Comparison of ENCODE assay signal across 24 cellular contexts in the genomic region with DNA sequence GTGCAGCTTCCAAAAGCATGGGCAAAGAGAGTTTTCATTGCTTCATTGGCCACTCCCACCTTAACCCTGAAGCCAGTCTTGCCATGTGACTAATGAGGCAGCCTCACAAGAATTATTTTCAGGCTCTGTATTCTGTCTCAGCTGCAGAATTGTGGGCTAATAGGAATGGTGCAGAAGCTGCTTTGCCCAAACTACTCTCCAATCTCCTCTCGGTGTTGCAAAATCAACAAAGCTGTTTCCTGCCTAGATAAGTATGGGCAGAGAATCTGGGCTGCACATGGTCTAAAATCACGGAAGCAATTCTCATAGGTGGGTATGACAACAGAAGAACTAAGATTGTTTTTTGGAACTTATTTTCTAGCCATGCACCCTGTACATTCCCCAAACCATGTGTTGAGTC. TPM values are rescaled to one million over a fixed set of nuclear protein-coding genes. Genes with fewer than 3 reads are reported as not detected.
DNase-seq lines count a peak whose midpoint lies in the region; ATAC-seq, FAIRE-seq and TF ChIP-seq lines count a peak whose summit lies in the region.
"Had no signal": no experiment of that assay in that cellular context is flagged by ENCODE, and none has a peak within 500 bp of the region (broad histone marks: within the 10 kb centered on the region; RNA-seq: fewer than 3 reads in every experiment).

No MANE protein-coding gene starts in this region.

- peak; percentile 47 for DNase-seq in BJ (ENCODE audit: low read depth)
- peak; percentile 68 for DNase-seq in KBM-7
- peak; percentile 76 for DNase-seq in bronchial epithelial cell (ENCODE audit: low read depth)
- DNase-seq in lung (ENCODE audit: low spot score): no peak
- DNase-seq in COLO829 (ENCODE audit: low spot score): no peak
- DNase-seq in Caco-2: no peak
- DNase-seq in mammary epithelial cell: no peak
- DNase-seq: activated CD8-positive, alpha-beta T cell treated with anti-CD3 and anti-CD28 coated beads for 36 hours; CD4-positive, alpha-beta memory T cell; GDM1; hypothalamus; NCI-H1694; NCI-H69; right lobe of liver; SHP77; uterus had no signal

- peaks cover 9% of the 10 kb centered on the region for H3K9me3 Mint-ChIP-seq in Caco-2 (ENCODE audit: unreplicated experiment)
- H3K9me3 Mint-ChIP-seq: activated CD8-positive, alpha-beta T cell treated with anti-CD3 and anti-CD28 coated beads for 36 hours; nephron had no signal

- H3K4me3 ChIP-seq in BJ (ENCODE audit: low read depth, low read length): no peak overlapping the region
- H3K4me3 ChIP-seq in bronchial epithelial cell (ENCODE audit: low read depth, low read length): no peak overlapping the region
- no peak overlapping the region for H3K4me3 ChIP-seq in lung
- no peak overlapping the region for H3K4me3 ChIP-seq in Caco-2 (ENCODE audit: low read depth, low read length)
- H3K4me3 ChIP-seq in mammary epithelial cell (replicated peaks in 1 of 3; ENCODE audit: insufficient read depth in 1 of 3, low read depth in 2 of 3, low read length in 3 of 3): no peak overlapping the region
- H3K4me3 ChIP-seq: breast epithelium, right lobe of liver, uterus had no signal

- 0 to 23% methylated on average over 2 of the region's 2 CpGs for WGBS in lung, 2 donors
- WGBS in mammary epithelial cell (ENCODE audit: low coverage, missing lambda C conversion rate): 80% methylated on average over 2 of the region's 2 CpGs

- peak; percentile 47 for ATAC-seq in lung (ENCODE audit: insufficient read depth, low FRiP score)
- no peak for ATAC-seq in GM18861 (IDR thresholded peaks at IDR 0.05; ENCODE audit: unreplicated experiment)
- ATAC-seq: activated CD8-positive, alpha-beta T cell treated with anti-CD3 and anti-CD28 coated beads for 36 hours; right lobe of liver; stimulated activated memory B cell treated with anti-CD40 and anti-IgM and Interleukin-4, amounts not matched to agents 10 μg/mL and 1 μg/mL and 100 μg/mL, for 72 hours had no signal

- no TSS peak for BruUV-seq in Caco-2 (replicated peaks; lab: Mats Ljungman, UMichigan)
- BruUV-seq in mammary epithelial cell (replicated peaks; lab: Mats Ljungman, UMichigan): no TSS peak

- H3K36me3 ChIP-seq in BJ (ENCODE audit: control insufficient read depth, insufficient read depth, low read length) (no peaks in the 10 kb centered on the region), bronchial epithelial cell (ENCODE audit: control insufficient read depth, insufficient read depth, low read length) (no peaks in the 10 kb centered on the region), lung (ENCODE audit: control insufficient read depth in 2 of 2, insufficient read depth in 2 of 2, low read length in 2 of 2) (no peaks in the 10 kb centered on the region), Caco-2 (ENCODE audit: control insufficient read depth, insufficient read depth, low read length) (no peaks in the 10 kb centered on the region), mammary epithelial cell (ENCODE audit: insufficient read depth, low read length) (no peaks in the 10 kb centered on the region)
- H3K36me3 ChIP-seq: breast epithelium, right lobe of liver, uterus had no signal

- H3K4me1 Mint-ChIP-seq in Caco-2 (ENCODE audit: low read depth, unreplicated experiment): peaks cover 8% of the 10 kb centered on the region
- H3K4me1 Mint-ChIP-seq: nephron; stimulated activated memory B cell treated with anti-CD40 and anti-IgM and Interleukin-4, amounts not matched to agents 10 μg/mL and 1 μg/mL and 100 μg/mL, for 72 hours had no signal

- in situ Hi-C loops in KBM-7 (cut with MboI; ENCODE audit: low pct_unique_long_range_greater_than_20kb, low sequenced_read_pairs) (no loop called here), mammary epithelial cell (cut with MboI; ENCODE audit: low sequenced_read_pairs in 2 of 2) (no loop called here)

- H4K20me1 ChIP-seq in mammary epithelial cell (ENCODE audit: insufficient read depth, low read length): no peaks in the 10 kb centered on the region

- H3K79me2 ChIP-seq in mammary epithelial cell (ENCODE audit: insufficient read depth, low read length): no peaks in the 10 kb centered on the region

- no peak overlapping the region for H3K4me2 ChIP-seq in mammary epithelial cell (ENCODE audit: insufficient read depth, low read depth, low read length)
- H3K4me2 ChIP-seq: KMS-11 had no signal

- no peaks in the 10 kb centered on the region for H3K27me3 Mint-ChIP-seq in Caco-2 (ENCODE audit: insufficient read depth, unreplicated experiment)
- H3K27me3 Mint-ChIP-seq: activated CD8-positive, alpha-beta T cell treated with anti-CD3 and anti-CD28 coated beads for 36 hours; CD4-positive, alpha-beta memory T cell; stimulated activated memory B cell treated with anti-CD40 and anti-IgM and Interleukin-4, amounts not matched to agents 10 μg/mL and 1 μg/mL and 100 μg/mL, for 72 hours had no signal

- no peak overlapping the region for H2AFZ ChIP-seq in mammary epithelial cell (ENCODE audit: low read depth, low read length)

- no peak overlapping the region for H3K27ac Mint-ChIP-seq in Caco-2 (ENCODE audit: unreplicated experiment)
- H3K27ac Mint-ChIP-seq: activated CD8-positive, alpha-beta T cell treated with anti-CD3 and anti-CD28 coated beads for 36 hours; CD4-positive, alpha-beta memory T cell; nephron; stimulated activated memory B cell treated with anti-CD40 and anti-IgM and Interleukin-4, amounts not matched to agents 10 μg/mL and 1 μg/mL and 100 μg/mL, for 72 hours had no signal

- TF ChIP-seq CTCF in BJ (IDR thresholded peaks at IDR 0.05; ENCODE audit: insufficient read depth, low read depth, low read length) (no peak), bronchial epithelial cell (IDR thresholded peaks at IDR 0.05; ENCODE audit: insufficient read depth, low read length, severe bottlenecking) (no peak), lung (IDR thresholded peaks at IDR 0.05; ENCODE audit: control extremely low read depth, extremely low read depth) (no peak), Caco-2 (IDR thresholded peaks at IDR 0.05; ENCODE audit: insufficient read depth in 1 of 2, low read depth in 1 of 2, low read length in 1 of 2, severe bottlenecking in 1 of 2, unreplicated experiment in 1 of 2) (no peak), mammary epithelial cell (conservative IDR thresholded peaks at IDR 0.05 in 1 of 2, IDR thresholded peaks at IDR 0.05 in 1 of 2; ENCODE audit: extremely low read depth in 1 of 2, insufficient read depth in 1 of 2, low read depth in 1 of 2, low read length in 2 of 2) (no peak)

- FAIRE-seq in bronchial epithelial cell (lab: Jason Lieb, UNC): no peak
- FAIRE-seq: H54, TTC549 had no signal

- H3K4me1 ChIP-seq in lung (ENCODE audit: control insufficient read depth in 2 of 2, insufficient read depth in 2 of 2, low read length in 2 of 2) (no peaks in the 10 kb centered on the region), Caco-2 (no peaks in the 10 kb centered on the region), mammary epithelial cell (ENCODE audit: insufficient read depth, low read length) (peaks cover 10% of the 10 kb centered on the region)
- H3K4me1 ChIP-seq: breast epithelium, right lobe of liver, uterus had no signal

- intact Hi-C loops in Caco-2 (cut with micrococcal nuclease; ENCODE audit: unreplicated experiment) (no loop called here), mammary epithelial cell (cut with micrococcal nuclease) (no loop called here)

- POLR2A ChIA-PET in BJ (lab: Charles Lee) (no interaction called here), Caco-2 (lab: Charles Lee) (no interaction called here)

- no peak overlapping the region for H3K9ac ChIP-seq in mammary epithelial cell (ENCODE audit: insufficient read depth, low read length)
- H3K9ac ChIP-seq: KMS-11 had no signal

- CTCF ChIA-PET in BJ (lab: Yijun Ruan, JAX) (interaction anchor here (0.6 kb wide), 2 partner anchors 523 to 914 kb away, joined by 3 read pairs; no protein-coding TSS in a partner anchor), Caco-2 (lab: Charles Lee) (no interaction called here), mammary epithelial cell (lab: Charles Lee; ENCODE audit: low non-redundant PET) (no interaction called here)

- H3K4me3 Mint-ChIP-seq in Caco-2 (ENCODE audit: unreplicated experiment): no peak overlapping the region
- H3K4me3 Mint-ChIP-seq: activated CD8-positive, alpha-beta T cell treated with anti-CD3 and anti-CD28 coated beads for 36 hours; CD4-positive, alpha-beta memory T cell; nephron; stimulated activated memory B cell treated with anti-CD40 and anti-IgM and Interleukin-4, amounts not matched to agents 10 μg/mL and 1 μg/mL and 100 μg/mL, for 72 hours had no signal

- no peaks in the 10 kb centered on the region for H3K36me3 Mint-ChIP-seq in Caco-2 (ENCODE audit: insufficient read depth, unreplicated experiment)
- H3K36me3 Mint-ChIP-seq: CD4-positive, alpha-beta memory T cell; stimulated activated memory B cell treated with anti-CD40 and anti-IgM and Interleukin-4, amounts not matched to agents 10 μg/mL and 1 μg/mL and 100 μg/mL, for 72 hours had no signal

- H3K27me3 ChIP-seq in BJ (ENCODE audit: control insufficient read depth, insufficient read depth, low read length) (no peaks in the 10 kb centered on the region), bronchial epithelial cell (ENCODE audit: control insufficient read depth, insufficient read depth, low read length) (no peaks in the 10 kb centered on the region), lung (ENCODE audit: control insufficient read depth, insufficient read depth) (no peaks in the 10 kb centered on the region), Caco-2 (replicated peaks; ENCODE audit: control insufficient read depth, insufficient read depth, low read length) (no peaks in the 10 kb centered on the region), mammary epithelial cell (ENCODE audit: insufficient read depth, low read length) (no peaks in the 10 kb centered on the region)
- H3K27me3 ChIP-seq: breast epithelium, uterus had no signal

- H3K9me3 ChIP-seq in lung (ENCODE audit: control insufficient read depth in 2 of 2, insufficient read depth in 1 of 2, low read length in 1 of 2): no peaks in the 10 kb centered on the region
- H3K9me3 ChIP-seq in Caco-2: no peaks in the 10 kb centered on the region
- no peaks in the 10 kb centered on the region for H3K9me3 ChIP-seq in mammary epithelial cell (replicated peaks; ENCODE audit: insufficient read depth, low read length)
- H3K9me3 ChIP-seq: breast epithelium, right lobe of liver, uterus had no signal

- dilution Hi-C loops in mammary epithelial cell (cut with HindIII; ENCODE audit: low sequenced_read_pairs): no loop called here

- H3K27ac ChIP-seq in lung (ENCODE audit: low read depth in 1 of 2, low read length in 1 of 2): no peak overlapping the region
- no peak overlapping the region for H3K27ac ChIP-seq in mammary epithelial cell (ENCODE audit: insufficient read depth, low read depth, low read length)
- H3K27ac ChIP-seq: breast epithelium, KMS-11, right lobe of liver, uterus had no signal

RNA-seq across cellular contexts. Expression of a gene that starts 31.4 kb away (rescaled TPM):
- polyA plus RNA-seq in BJ (2011; rRNA removed) (not detected in 2 replicates), lung (not detected), mammary epithelial cell (not detected)
- not detected in 2 replicates for polyA minus RNA-seq in BJ (2011; rRNA and poly(A)+ RNA removed)
- total RNA-seq in bronchial epithelial cell (not detected in 2 replicates), lung (not detected), Caco-2 (2022) (not detected in 2 replicates), mammary epithelial cell (not detected)
- polyA minus RNA-seq in mammary epithelial cell: not detected
- total RNA-seq: activated CD8-positive, alpha-beta T cell treated with anti-CD3 and anti-CD28 coated beads for 36 hours; breast epithelium; CD4-positive, alpha-beta memory T cell; liver; right lobe of liver; uterus had no signal
- polyA plus RNA-seq: liver had no signal

Comparison
In these comparisons a context has a peak if more than half of its experiments do, and no peak if none do; other contexts are left out.
1. DNase-seq: peak in BJ (single experiment), KBM-7 (single experiment) and bronchial epithelial cell (single experiment); none in lung (single experiment), COLO829 (single experiment), Caco-2 (0 of 2) and mammary epithelial cell (single experiment).